In genomic region chr13:113296842-113297369, GRCh38 we compare ENCODE assay signal across 1 cellular context.
TF ChIP-seq lines count a peak whose summit lies in the region.

A gene with protein sequence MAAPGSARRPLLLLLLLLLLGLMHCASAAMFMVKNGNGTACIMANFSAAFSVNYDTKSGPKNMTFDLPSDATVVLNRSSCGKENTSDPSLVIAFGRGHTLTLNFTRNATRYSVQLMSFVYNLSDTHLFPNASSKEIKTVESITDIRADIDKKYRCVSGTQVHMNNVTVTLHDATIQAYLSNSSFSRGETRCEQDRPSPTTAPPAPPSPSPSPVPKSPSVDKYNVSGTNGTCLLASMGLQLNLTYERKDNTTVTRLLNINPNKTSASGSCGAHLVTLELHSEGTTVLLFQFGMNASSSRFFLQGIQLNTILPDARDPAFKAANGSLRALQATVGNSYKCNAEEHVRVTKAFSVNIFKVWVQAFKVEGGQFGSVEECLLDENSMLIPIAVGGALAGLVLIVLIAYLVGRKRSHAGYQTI (plus strand): TSS chr13:113297239. CDS start chr13:113297435, 196 bp downstream.

TF ChIP-seq in K562, 482 proteins besides CTCF, POLR2A, EP300 and RAD21 (continued from another document and continues in another):
- TF ChIP-seq, protein P1, sequence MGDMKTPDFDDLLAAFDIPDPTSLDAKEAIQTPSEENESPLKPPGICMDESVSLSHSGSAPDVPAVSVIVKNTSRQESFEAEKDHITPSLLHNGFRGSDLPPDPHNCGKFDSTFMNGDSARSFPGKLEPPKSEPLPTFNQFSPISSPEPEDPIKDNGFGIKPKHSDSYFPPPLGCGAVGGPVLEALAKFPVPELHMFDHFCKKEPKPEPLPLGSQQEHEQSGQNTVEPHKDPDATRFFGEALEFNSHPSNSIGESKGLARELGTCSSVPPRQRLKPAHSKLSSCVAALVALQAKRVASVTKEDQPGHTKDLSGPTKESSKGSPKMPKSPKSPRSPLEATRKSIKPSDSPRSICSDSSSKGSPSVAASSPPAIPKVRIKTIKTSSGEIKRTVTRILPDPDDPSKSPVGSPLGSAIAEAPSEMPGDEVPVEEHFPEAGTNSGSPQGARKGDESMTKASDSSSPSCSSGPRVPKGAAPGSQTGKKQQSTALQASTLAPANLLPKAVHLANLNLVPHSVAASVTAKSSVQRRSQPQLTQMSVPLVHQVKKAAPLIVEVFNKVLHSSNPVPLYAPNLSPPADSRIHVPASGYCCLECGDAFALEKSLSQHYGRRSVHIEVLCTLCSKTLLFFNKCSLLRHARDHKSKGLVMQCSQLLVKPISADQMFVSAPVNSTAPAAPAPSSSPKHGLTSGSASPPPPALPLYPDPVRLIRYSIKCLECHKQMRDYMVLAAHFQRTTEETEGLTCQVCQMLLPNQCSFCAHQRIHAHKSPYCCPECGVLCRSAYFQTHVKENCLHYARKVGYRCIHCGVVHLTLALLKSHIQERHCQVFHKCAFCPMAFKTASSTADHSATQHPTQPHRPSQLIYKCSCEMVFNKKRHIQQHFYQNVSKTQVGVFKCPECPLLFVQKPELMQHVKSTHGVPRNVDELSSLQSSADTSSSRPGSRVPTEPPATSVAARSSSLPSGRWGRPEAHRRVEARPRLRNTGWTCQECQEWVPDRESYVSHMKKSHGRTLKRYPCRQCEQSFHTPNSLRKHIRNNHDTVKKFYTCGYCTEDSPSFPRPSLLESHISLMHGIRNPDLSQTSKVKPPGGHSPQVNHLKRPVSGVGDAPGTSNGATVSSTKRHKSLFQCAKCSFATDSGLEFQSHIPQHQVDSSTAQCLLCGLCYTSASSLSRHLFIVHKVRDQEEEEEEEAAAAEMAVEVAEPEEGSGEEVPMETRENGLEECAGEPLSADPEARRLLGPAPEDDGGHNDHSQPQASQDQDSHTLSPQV (IDR thresholded peaks at IDR 0.05), result peak; percentile 71
- TF ChIP-seq ZBTB8A (IDR thresholded peaks at IDR 0.05; ENCODE audit: partially characterized antibody), result no peak
- 0 out of 2 replicates have a peak, but pooled peaks have one; percentile 6 for TF ChIP-seq CEBPG (CRISPR knock-in tag; IDR thresholded peaks at IDR 0.05)
- no peak for TF ChIP-seq CEBPG (tag; conservative IDR thresholded peaks at IDR 0.05 in 1 of 2, IDR thresholded peaks at IDR 0.05 in 1 of 2)
- 0 out of 2 replicates have a peak, but pooled peaks have one; percentile 24 for TF ChIP-seq ZNF740 (CRISPR knock-in tag; IDR thresholded peaks at IDR 0.05)
- no peak for TF ChIP-seq ZNF740 (tag; IDR thresholded peaks at IDR 0.05)
- TF ChIP-seq CTBP1 (IDR thresholded peaks at IDR 0.05; ENCODE audit: borderline replicate concordance), result peak; percentile 94; the same call in 1 of the 2 replicates
- peak; percentile 65; the same call in 1 of the 2 replicates for TF ChIP-seq ZNF76 (CRISPR knock-in tag; IDR thresholded peaks at IDR 0.05; ENCODE audit: borderline replicate concordance)
- peak; percentile 100 for TF ChIP-seq CBFA2T2 (conservative IDR thresholded peaks at IDR 0.05)
- TF ChIP-seq ZNF696 (CRISPR knock-in tag; conservative IDR thresholded peaks at IDR 0.05), result no peak
- no peak for TF ChIP-seq KLF6 (CRISPR knock-in tag; IDR thresholded peaks at IDR 0.05; ENCODE audit: borderline replicate concordance)
- peak; percentile 37; the same call in 1 of the 2 replicates for TF ChIP-seq ZBTB40 (IDR thresholded peaks at IDR 0.05)
- no peak for TF ChIP-seq ZBTB40 (CRISPR knock-in tag; IDR thresholded peaks at IDR 0.05)
- peak; percentile 93 for TF ChIP-seq CREB3L1 (IDR thresholded peaks at IDR 0.05; ENCODE audit: borderline replicate concordance, low read depth)
- peak; percentile 61; the same call in 1 of the 2 replicates for TF ChIP-seq ELF2 (CRISPR knock-in tag; IDR thresholded peaks at IDR 0.05)
- TF ChIP-seq TBP (optimal IDR thresholded peaks at IDR 0.05; ENCODE audit: low read depth, low read length), result peak; percentile 56
- no peak for TF ChIP-seq ZNF408 (CRISPR knock-in tag; IDR thresholded peaks at IDR 0.05; ENCODE audit: low read depth)
- TF ChIP-seq TGIF2 (CRISPR knock-in tag; IDR thresholded peaks at IDR 0.05), result 0 out of 2 replicates have a peak, but pooled peaks have one; percentile 75
- TF ChIP-seq NR2C1 (IDR thresholded peaks at IDR 0.05), result peak; percentile 31; the same call in 1 of the 2 replicates
- TF ChIP-seq NR2C1 (tag; IDR thresholded peaks at IDR 0.05), result peak; percentile 63
- TF ChIP-seq NEUROD1 (IDR thresholded peaks at IDR 0.05; ENCODE audit: borderline replicate concordance, low read depth, low read length, partially characterized antibody), result peak; percentile 38
- no peak; the same call in 1 of the 2 replicates for TF ChIP-seq ZNF766 (CRISPR knock-in tag; conservative IDR thresholded peaks at IDR 0.05)
- peak; percentile 87; the same call in 1 of the 2 replicates for TF ChIP-seq ZNF224 (CRISPR knock-in tag; IDR thresholded peaks at IDR 0.05)
- TF ChIP-seq ZBTB7A (IDR thresholded peaks at IDR 0.05; ENCODE audit: borderline replicate concordance, control insufficient read depth, low read depth, low read length), result 0 out of 2 replicates have a peak, but pooled peaks have one; percentile 14
- peak; percentile 84 for TF ChIP-seq HCFC1 (IDR thresholded peaks at IDR 0.05; ENCODE audit: low read depth, low read length)
- no peak for TF ChIP-seq FOXA1 (IDR thresholded peaks at IDR 0.05; ENCODE audit: borderline replicate concordance)
- TF ChIP-seq ATF7 (IDR thresholded peaks at IDR 0.05), result peak; percentile 86
- no peak for TF ChIP-seq ELK1 (CRISPR knock-in tag; IDR thresholded peaks at IDR 0.05)
- peak; percentile 51; the same call in 1 of the 2 replicates for TF ChIP-seq NCOA1 (IDR thresholded peaks at IDR 0.05; ENCODE audit: low read depth)
- no peak for TF ChIP-seq SNIP1 (IDR thresholded peaks at IDR 0.05; ENCODE audit: low read depth)
- peak; percentile 77 for TF ChIP-seq MTA1 (IDR thresholded peaks at IDR 0.05; ENCODE audit: borderline replicate concordance)
- no peak for TF ChIP-seq ZNF384 (IDR thresholded peaks at IDR 0.05; ENCODE audit: low read depth, low read length)
- no peak for TF ChIP-seq SRSF3 (IDR thresholded peaks at IDR 0.05; ENCODE audit: insufficient read depth, low read length)
- TF ChIP-seq HBP1 (CRISPR knock-in tag; IDR thresholded peaks at IDR 0.05), result no peak
- TF ChIP-seq, protein P2, sequence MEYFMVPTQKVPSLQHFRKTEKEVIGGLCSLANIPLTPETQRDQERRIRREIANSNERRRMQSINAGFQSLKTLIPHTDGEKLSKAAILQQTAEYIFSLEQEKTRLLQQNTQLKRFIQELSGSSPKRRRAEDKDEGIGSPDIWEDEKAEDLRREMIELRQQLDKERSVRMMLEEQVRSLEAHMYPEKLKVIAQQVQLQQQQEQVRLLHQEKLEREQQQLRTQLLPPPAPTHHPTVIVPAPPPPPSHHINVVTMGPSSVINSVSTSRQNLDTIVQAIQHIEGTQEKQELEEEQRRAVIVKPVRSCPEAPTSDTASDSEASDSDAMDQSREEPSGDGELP (CRISPR knock-in tag; IDR thresholded peaks at IDR 0.05; ENCODE audit: borderline replicate concordance), result peak; percentile 81; the same call in 1 of the 2 replicates
- TF ChIP-seq COPS2 (conservative IDR thresholded peaks at IDR 0.05), result no peak
- no peak for TF ChIP-seq NFE2L1 (tag; IDR thresholded peaks at IDR 0.05; ENCODE audit: borderline replicate concordance, low read depth)
- no peak for TF ChIP-seq TAL1 (IDR thresholded peaks at IDR 0.05)
- peak; percentile 84; the same call in 1 of the 2 replicates for TF ChIP-seq NR3C1 (CRISPR knock-in tag; IDR thresholded peaks at IDR 0.05)
- no peak for TF ChIP-seq PHTF2 (CRISPR knock-in tag; IDR thresholded peaks at IDR 0.05)
- no peak for TF ChIP-seq ZNF79 (CRISPR knock-in tag; IDR thresholded peaks at IDR 0.05; ENCODE audit: low read depth)
- TF ChIP-seq FOXK1 (CRISPR knock-in tag; IDR thresholded peaks at IDR 0.05; ENCODE audit: borderline replicate concordance), result peak; percentile 67; the same call in 1 of the 2 replicates
- TF ChIP-seq TAF1 (IDR thresholded peaks at IDR 0.05; ENCODE audit: control insufficient read depth, extremely low read depth, insufficient read depth, low read length, severe bottlenecking), result peak; percentile 25
